Comparison of ENCODE assay signal across 35 cellular contexts in genomic region chr10:68211635-68212034, GRCh38. TPM values are rescaled to one million over a fixed set of nuclear protein-coding genes. Genes with fewer than 3 reads are reported as not detected.
"Had no signal": no experiment of that assay in that cellular context is flagged by ENCODE, and none has a peak within 500 bp of the region (broad histone marks: within the 10 kb centered on the region; RNA-seq: fewer than 3 reads in every experiment).

No MANE protein-coding gene starts in this region.

- H3K4me3 Mint-ChIP-seq: immature natural killer cell; mesothelial cell of epicardium; naive B cell; natural killer cell; nephron progenitor cell; neural progenitor cell; stimulated activated memory B cell treated with anti-CD40 and anti-IgM and Interleukin-4, amounts not matched to agents 10 μg/mL and 1 μg/mL and 100 μg/mL, for 72 hours; stimulated activated naive CD8-positive, alpha-beta T cell treated with anti-CD3 and anti-CD28 coated beads, Interleukin-15, amount 100 ng/mL, for 72 hours; type B pancreatic cell had no signal

- H3K4me1 ChIP-seq: left lung, lower lobe of right lung, right atrium auricular region, right lobe of liver, tibial nerve, uterus had no signal

- H3K36me3 ChIP-seq: left lung, lower lobe of right lung, neural progenitor cell, neutrophil, ovary, right lobe of liver, tibial nerve, uterus had no signal

- H3K4me1 Mint-ChIP-seq: immature natural killer cell; mesothelial cell of epicardium; naive B cell; natural killer cell; stimulated activated memory B cell treated with anti-CD40 and anti-IgM and Interleukin-4, amounts not matched to agents 10 μg/mL and 1 μg/mL and 100 μg/mL, for 72 hours had no signal

- H3K4me2 ChIP-seq: neural progenitor cell, smooth muscle cell had no signal

- H3K27ac Mint-ChIP-seq: immature natural killer cell; mesothelial cell of epicardium; naive B cell; natural killer cell; nephron progenitor cell; neural progenitor cell; progenitor cell of endocrine pancreas; stimulated activated memory B cell treated with anti-CD40 and anti-IgM and Interleukin-4, amounts not matched to agents 10 μg/mL and 1 μg/mL and 100 μg/mL, for 72 hours; stimulated activated naive CD8-positive, alpha-beta T cell treated with anti-CD3 and anti-CD28 coated beads, Interleukin-15, amount 100 ng/mL, for 72 hours; type B pancreatic cell had no signal

- H3K36me3 Mint-ChIP-seq: immature natural killer cell; mesothelial cell of epicardium; naive B cell; natural killer cell; neural progenitor cell; stimulated activated memory B cell treated with anti-CD40 and anti-IgM and Interleukin-4, amounts not matched to agents 10 μg/mL and 1 μg/mL and 100 μg/mL, for 72 hours; type B pancreatic cell had no signal

- H3K27me3 ChIP-seq: left lung, neural progenitor cell, ovary, right atrium auricular region, right lobe of liver, tibial nerve, uterus had no signal

- H3K4me3 ChIP-seq: left lung, lower lobe of right lung, neural progenitor cell, ovary, right atrium auricular region, right lobe of liver, smooth muscle cell, tibial nerve, uterus had no signal

- H3K9me3 Mint-ChIP-seq: immature natural killer cell; mesothelial cell of epicardium; naive B cell; natural killer cell; nephron progenitor cell; stimulated activated memory B cell treated with anti-CD40 and anti-IgM and Interleukin-4, amounts not matched to agents 10 μg/mL and 1 μg/mL and 100 μg/mL, for 72 hours; stimulated activated naive CD8-positive, alpha-beta T cell treated with anti-CD3 and anti-CD28 coated beads, Interleukin-15, amount 100 ng/mL, for 72 hours; type B pancreatic cell had no signal

- H3K27me3 Mint-ChIP-seq: stimulated activated memory B cell treated with anti-CD40 and anti-IgM and Interleukin-4, amounts not matched to agents 10 μg/mL and 1 μg/mL and 100 μg/mL, for 72 hours had no signal

- H3K27ac ChIP-seq: left lung, lower lobe of right lung, neural progenitor cell, neutrophil, ovary, right atrium auricular region, right lobe of liver, tibial nerve, uterus had no signal

- H3K9ac ChIP-seq: neural progenitor cell had no signal

- DNase-seq: hypothalamus; immature natural killer cell; kidney; left colon; left lung; lower lobe of right lung; mammary epithelial cell; mesendoderm; naive B cell; natural killer cell; nephron progenitor cell; occipital lobe; ovary; right lobe of liver; stimulated activated CD4-positive, alpha-beta T cell treated with anti-CD3 and anti-CD28 coated beads, Interleukin-1b, Interleukin-23, amount 100 ng/mL, for 48 hours; stimulated activated CD4-positive, alpha-beta T cell treated with anti-CD3 and anti-CD28 coated beads, Interleukin-2, amount 100 ng/mL, for 48 hours; stimulated activated CD4-positive, alpha-beta T cell treated with anti-CD3 and anti-CD28 coated beads, Interleukin-4, amount 100 ng/mL, for 4 hours; stimulated activated CD8-positive, alpha-beta memory T cell treated with anti-CD3 and anti-CD28 coated beads, Interleukin-4, amount 100 ng/mL, for 48 hours; stimulated activated naive CD4-positive, alpha-beta T cell treated with Interleukin-2 at 50 U/mL for 16 hours; stimulated activated naive CD8-positive, alpha-beta T cell treated with anti-CD3 and anti-CD28 coated beads, Interleukin-15, amount 100 ng/mL, for 72 hours; substantia nigra; uterus had no signal

- H2AFZ ChIP-seq: neural progenitor cell had no signal

- ATAC-seq: left colon; left lung; lower lobe of right lung; natural killer cell; right lobe of liver; stimulated activated memory B cell treated with anti-CD40 and anti-IgM and Interleukin-4, amounts not matched to agents 10 μg/mL and 1 μg/mL and 100 μg/mL, for 72 hours; stimulated activated naive CD8-positive, alpha-beta T cell treated with anti-CD3 and anti-CD28 coated beads, Interleukin-15, amount 100 ng/mL, for 72 hours had no signal

- H3K9me3 ChIP-seq: left lung, lower lobe of right lung, neutrophil, ovary, right atrium auricular region, right lobe of liver, tibial nerve, uterus had no signal

RNA-seq across cellular contexts. Expression of gene ATOH7, which starts 20.3 kb away (rescaled TPM):
- total RNA-seq: left lung, lower lobe of right lung, mammary epithelial cell, mononuclear cell, natural killer cell, pulmonary artery endothelial cell, right atrium auricular region, skeletal muscle tissue, smooth muscle cell, ureter, uterus had no signal
- polyA plus RNA-seq: immature natural killer cell had no signal
